In genomic region chrX:68697465-68698125, GRCh38 we compare ENCODE assay signal across 22 cellular contexts. TPM values are rescaled to one million over a fixed set of nuclear protein-coding genes. Genes with fewer than 3 reads are reported as not detected.
DNase-seq lines count a peak whose midpoint lies in the region; ATAC-seq, FAIRE-seq and TF ChIP-seq lines count a peak whose summit lies in the region.
"Had no signal": no experiment of that assay in that cellular context is flagged by ENCODE, and none has a peak within 500 bp of the region (broad histone marks: within the 10 kb centered on the region; RNA-seq: fewer than 3 reads in every experiment).

No MANE protein-coding gene starts in this region.

- CTCF ChIA-PET in CD8-positive, alpha-beta T cell (lab: Charles Lee), result no interaction called here

- ATAC-seq in CD8-positive, alpha-beta T cell, result no peak
- ATAC-seq: natural killer cell treated with Interleukin-12 subunit alpha and Interleukin-12 subunit beta and Interleukin-15 and Interleukin-18, amount 100 ng/mL, for 72 hours; T-cell had no signal

- intact Hi-C loops in kidney (cut with DNase I), result no loop called here
- intact Hi-C loops in CD8-positive, alpha-beta T cell (cut with DNase I, micrococcal nuclease), result no loop called here

- H3K4me3 ChIP-seq in kidney (ENCODE audit: low read length in 2 of 2) (peak overlapping the region; percentile 48 to 75), neutrophil (ENCODE audit: low read depth in 1 of 2, low read length in 1 of 2) (no peak overlapping the region)
- H3K4me3 ChIP-seq in CD8-positive, alpha-beta T cell (ENCODE audit: low read depth, low read length), result no peak overlapping the region
- no peak overlapping the region for H3K4me3 ChIP-seq in effector memory CD4-positive, alpha-beta T cell (ENCODE audit: insufficient read depth, low read depth, low read length, poor library complexity, severe bottlenecking)

- H3K36me3 ChIP-seq in kidney (ENCODE audit: control insufficient read depth in 1 of 2, insufficient read depth in 2 of 2, low read length in 2 of 2), result no peaks in the 10 kb centered on the region
- H3K36me3 ChIP-seq in neutrophil, result no peaks in the 10 kb centered on the region
- H3K36me3 ChIP-seq in CD8-positive, alpha-beta T cell (ENCODE audit: insufficient read depth, low read length), result no peaks in the 10 kb centered on the region
- no peaks in the 10 kb centered on the region for H3K36me3 ChIP-seq in effector memory CD4-positive, alpha-beta T cell (ENCODE audit: control insufficient read depth, insufficient read depth, low read length)

- POLR2A ChIA-PET in CD8-positive, alpha-beta T cell (lab: Charles Lee), result no interaction called here

- H3K4me1 Mint-ChIP-seq in CD8-positive, alpha-beta T cell (ENCODE audit: low read depth), result peaks cover 4% of the 10 kb centered on the region

- H3K27ac ChIP-seq in kidney (ENCODE audit: low read depth in 2 of 2, low read length in 2 of 2) (peak overlapping the region; percentile 75 to 87), neutrophil (peak overlapping the region; percentile 79)
- no peak overlapping the region for H3K27ac ChIP-seq in CD8-positive, alpha-beta T cell (ENCODE audit: low read depth, low read length)
- H3K27ac ChIP-seq in effector memory CD4-positive, alpha-beta T cell (ENCODE audit: insufficient read depth, low read length, poor library complexity, severe bottlenecking), result no peak overlapping the region

- peak; percentile 38 for DNase-seq in GDM1 (lab: John Stamatoyannopoulos, UW)
- peak; percentile 63 for DNase-seq in UCSD-AML1 (lab: John Stamatoyannopoulos, UW; ENCODE audit: unreplicated experiment)
- DNase-seq in kidney, result no peak
- DNase-seq in NCI-H1436 (lab: John Stamatoyannopoulos, UW), result no peak
- no peak for DNase-seq in CD8-positive, alpha-beta T cell
- no peak for DNase-seq in effector memory CD4-positive, alpha-beta T cell
- no peak for DNase-seq in A172 (ENCODE audit: low spot score)
- DNase-seq: activated CD4-positive, alpha-beta T cell treated with anti-CD3 and anti-CD28 coated beads, Interleukin-2, amount 50 U/mL, for 48 hours; activated gamma-delta T cell treated with Interleukin-2 at 50 U/mL for 16 hours; activated T-cell treated with anti-CD3 and anti-CD28 coated beads for 4 hours; CD4-positive, alpha-beta memory T cell; central memory CD4-positive, alpha-beta T cell; DMS53; glutamatergic neuron; HCEC 1CT; KG1; NCI-H1048; NCI-H524; substantia nigra; T-cell had no signal

- H3K27me3 Mint-ChIP-seq in CD8-positive, alpha-beta T cell (ENCODE audit: low read depth), result peaks cover 14% of the 10 kb centered on the region

- H3K27ac Mint-ChIP-seq in CD8-positive, alpha-beta T cell, result no peak overlapping the region
- H3K27ac Mint-ChIP-seq: CD4-positive, alpha-beta memory T cell; natural killer cell treated with Interleukin-12 subunit alpha and Interleukin-12 subunit beta and Interleukin-15 and Interleukin-18, amount 100 ng/mL, for 72 hours; T-cell had no signal

- H3K27me3 ChIP-seq in neutrophil, result no peaks in the 10 kb centered on the region
- no peaks in the 10 kb centered on the region for H3K27me3 ChIP-seq in CD8-positive, alpha-beta T cell (ENCODE audit: insufficient read depth, low read length)
- no peaks in the 10 kb centered on the region for H3K27me3 ChIP-seq in effector memory CD4-positive, alpha-beta T cell (replicated peaks; ENCODE audit: control insufficient read depth, insufficient read depth, low read length, poor library complexity, severe bottlenecking)

- peaks cover 35 to 44% of the 10 kb centered on the region in 2 donors for H3K4me1 ChIP-seq in kidney (ENCODE audit: control insufficient read depth in 1 of 2, insufficient read depth in 1 of 2, low read depth in 1 of 2, low read length in 2 of 2)
- peaks cover 54 to 61% of the 10 kb centered on the region in 2 experiments for H3K4me1 ChIP-seq in neutrophil (ENCODE audit: control insufficient read depth in 1 of 2, insufficient read depth in 1 of 2, low read depth in 1 of 2, low read length in 1 of 2)
- no peaks in the 10 kb centered on the region for H3K4me1 ChIP-seq in CD8-positive, alpha-beta T cell (ENCODE audit: insufficient read depth, low read length)
- H3K4me1 ChIP-seq in effector memory CD4-positive, alpha-beta T cell (ENCODE audit: control insufficient read depth, insufficient read depth, low read length, poor library complexity, severe bottlenecking), result no peaks in the 10 kb centered on the region

- H3K9me3 Mint-ChIP-seq in CD8-positive, alpha-beta T cell, result no peaks in the 10 kb centered on the region
- H3K9me3 Mint-ChIP-seq: CD4-positive, alpha-beta memory T cell; natural killer cell treated with Interleukin-12 subunit alpha and Interleukin-12 subunit beta and Interleukin-15 and Interleukin-18, amount 100 ng/mL, for 72 hours; T-cell had no signal

- FAIRE-seq in kidney (lab: Jason Lieb, UNC), result no peak

- H3K9me3 ChIP-seq in kidney (ENCODE audit: control insufficient read depth in 1 of 2, low read length in 2 of 2) (no peaks in the 10 kb centered on the region), neutrophil (no peaks in the 10 kb centered on the region)
- H3K9me3 ChIP-seq in CD8-positive, alpha-beta T cell (ENCODE audit: low read length), result no peaks in the 10 kb centered on the region
- no peaks in the 10 kb centered on the region for H3K9me3 ChIP-seq in effector memory CD4-positive, alpha-beta T cell (ENCODE audit: control insufficient read depth, low read length)

- no peaks in the 10 kb centered on the region for H3K36me3 Mint-ChIP-seq in CD8-positive, alpha-beta T cell
- H3K36me3 Mint-ChIP-seq: CD4-positive, alpha-beta memory T cell; natural killer cell treated with Interleukin-12 subunit alpha and Interleukin-12 subunit beta and Interleukin-15 and Interleukin-18, amount 100 ng/mL, for 72 hours; T-cell had no signal

- H3K4me3 Mint-ChIP-seq in CD8-positive, alpha-beta T cell, result no peak overlapping the region
- H3K4me3 Mint-ChIP-seq: CD4-positive, alpha-beta memory T cell; natural killer cell treated with Interleukin-12 subunit alpha and Interleukin-12 subunit beta and Interleukin-15 and Interleukin-18, amount 100 ng/mL, for 72 hours; T-cell had no signal

- H3K9ac ChIP-seq in kidney (ENCODE audit: low read length in 2 of 2), result peak overlapping the region; percentile 32 to 55

- no peak for TF ChIP-seq CTCF in kidney (IDR thresholded peaks at IDR 0.05; ENCODE audit: borderline replicate concordance, extremely low read depth, insufficient read depth)
- TF ChIP-seq CTCF in neutrophil (IDR thresholded peaks at IDR 0.05), result no peak
- no peak for TF ChIP-seq CTCF in CD8-positive, alpha-beta T cell (IDR thresholded peaks at IDR 0.05)

RNA-seq across cellular contexts. Expression of gene STARD8, which starts 50.1 kb away (rescaled TPM):
- total RNA-seq in kidney, result 23.4 TPM
- 12.7 TPM for polyA plus RNA-seq in kidney (ENCODE audit: insufficient read depth, low read depth, low replicate concordance)
- total RNA-seq in CD8-positive, alpha-beta T cell, result not detected
- total RNA-seq in A172 (2014; rRNA removed; shearing (Covaris generic)), result 4.6 and 4.9 TPM in 2 replicates

Comparison
In these comparisons a context has a peak if more than half of its experiments do, and no peak if none do; other contexts are left out.
1. DNase-seq: peak in GDM1 (single experiment) and UCSD-AML1 (single experiment); none in kidney (single experiment), NCI-H1436 (single experiment), CD8-positive, alpha-beta T cell (0 of 7), effector memory CD4-positive, alpha-beta T cell (0 of 3) and A172 (single experiment).
2. H3K27ac ChIP-seq: peak in kidney (2 of 2) and neutrophil (single experiment); none in CD8-positive, alpha-beta T cell (single experiment) and effector memory CD4-positive, alpha-beta T cell (single experiment).
3. H3K4me3 ChIP-seq: peak in kidney (2 of 2); none in neutrophil (0 of 2), CD8-positive, alpha-beta T cell (single experiment) and effector memory CD4-positive, alpha-beta T cell (single experiment).